ENCODE assay signal across 38 cellular contexts in the genomic region with DNA sequence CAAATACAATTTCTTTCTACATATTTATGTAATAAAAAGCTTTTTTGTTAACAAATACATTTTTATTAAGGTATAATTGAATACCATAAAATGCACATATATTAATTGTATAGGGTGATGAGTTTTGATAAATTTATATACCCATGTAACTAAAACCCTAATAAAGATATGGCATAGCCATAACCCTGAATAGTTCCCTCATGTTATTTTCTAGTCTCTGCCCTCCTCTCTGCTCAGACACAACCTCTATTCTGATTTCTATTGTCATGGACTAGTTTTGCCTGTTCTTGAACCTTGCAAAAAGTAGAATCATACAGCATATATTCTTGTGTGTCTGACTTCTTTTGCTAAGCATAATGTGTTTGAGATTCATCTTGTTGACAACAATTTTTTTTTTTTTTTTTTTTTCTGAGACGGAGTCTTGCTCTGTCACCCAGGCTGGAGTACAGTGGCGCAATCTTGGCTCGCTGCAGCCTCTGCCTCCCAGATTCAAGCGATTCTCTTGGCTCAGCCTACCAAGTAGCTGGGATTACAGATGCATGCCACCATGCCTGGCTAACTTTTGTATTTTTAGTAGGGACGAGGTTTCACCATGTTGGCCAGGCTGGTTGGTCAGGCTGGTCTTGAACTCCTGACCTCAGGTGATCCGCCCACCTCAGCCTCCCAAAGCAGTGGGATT. TPM values are rescaled to one million over a fixed set of nuclear protein-coding genes. Genes with fewer than 3 reads are reported as not detected.
"Had no signal": no experiment of that assay in that cellular context is flagged by ENCODE, and none has a peak within 500 bp of the region (broad histone marks: within the 10 kb centered on the region; RNA-seq: fewer than 3 reads in every experiment).

No MANE protein-coding gene starts in this region.

- H3K4me1 Mint-ChIP-seq: activated B cell treated with CpG ODN at 0.5 μM for 24 hours; activated CD4-positive, alpha-beta T cell treated with anti-CD3 and anti-CD28 coated beads for 36 hours; activated naive CD4-positive, alpha-beta T cell treated with anti-CD3 and anti-CD28 coated beads, Interleukin-2, amount 10 ng/mL, durations not matched to agents 7 days and 5 days; activated naive CD4-positive, alpha-beta T cell treated with anti-CD3 and anti-CD28 coated beads, Interleukin-2, amount 50 U/mL, for 24 hours; activated naive CD8-positive, alpha-beta T cell treated with anti-CD3 and anti-CD28 coated beads, Interleukin-2, amount 10 ng/mL, durations not matched to agents 7 days and 5 days; activated naive CD8-positive, alpha-beta T cell treated with anti-CD3 and anti-CD28 coated beads, Interleukin-2, amount 50 U/mL, for 24 hours; brain; central memory CD8-positive, alpha-beta T cell had no signal

- H3K27ac ChIP-seq: ascending aorta, cardiac muscle cell, VCaP had no signal

- H3K4me3 Mint-ChIP-seq: activated B cell treated with CpG ODN at 0.5 μM for 24 hours; activated CD4-positive, alpha-beta memory T cell treated with anti-CD3 and anti-CD28 coated beads for 36 hours; activated CD4-positive, alpha-beta T cell treated with anti-CD3 and anti-CD28 coated beads for 36 hours; activated CD8-positive, alpha-beta T cell treated with anti-CD3 and anti-CD28 coated beads for 36 hours; activated naive CD4-positive, alpha-beta T cell treated with anti-CD3 and anti-CD28 coated beads, Interleukin-2, amount 10 ng/mL, durations not matched to agents 7 days and 5 days; activated naive CD4-positive, alpha-beta T cell treated with anti-CD3 and anti-CD28 coated beads, Interleukin-2, amount 50 U/mL, for 24 hours; activated naive CD8-positive, alpha-beta T cell; activated naive CD8-positive, alpha-beta T cell treated with anti-CD3 and anti-CD28 coated beads, Interleukin-2, amount 10 ng/mL, durations not matched to agents 7 days and 5 days; activated naive CD8-positive, alpha-beta T cell treated with anti-CD3 and anti-CD28 coated beads, Interleukin-2, amount 50 U/mL, for 24 hours; brain; central memory CD8-positive, alpha-beta T cell; T-helper 1 cell treated with Interleukin-12 subunit alpha and Interleukin-12 subunit beta and Interleukin-4 antibody, amounts not matched to agents 30 μg/mL and 1 μg/mL, for 36 hours; T-helper 2 cell treated with Interferon-gamma antibody and Interleukin-4, amounts not matched to agents 5 μg/mL and 100 μg/mL, for 36 hours had no signal

- H3K9me3 ChIP-seq: ascending aorta had no signal

- H3K9me3 Mint-ChIP-seq: activated CD8-positive, alpha-beta T cell treated with anti-CD3 and anti-CD28 coated beads for 36 hours; activated naive CD4-positive, alpha-beta T cell treated with anti-CD3 and anti-CD28 coated beads, Interleukin-2, amount 10 ng/mL, durations not matched to agents 7 days and 5 days; activated naive CD4-positive, alpha-beta T cell treated with anti-CD3 and anti-CD28 coated beads, Interleukin-2, amount 50 U/mL, for 24 hours; activated naive CD8-positive, alpha-beta T cell treated with anti-CD3 and anti-CD28 coated beads, Interleukin-2, amount 50 U/mL, for 24 hours; central memory CD8-positive, alpha-beta T cell; T-helper 1 cell treated with Interleukin-12 subunit alpha and Interleukin-12 subunit beta and Interleukin-4 antibody, amounts not matched to agents 30 μg/mL and 1 μg/mL, for 36 hours had no signal

- H3K4me1 ChIP-seq: ascending aorta had no signal

- H3K4me3 ChIP-seq: ascending aorta, cardiac muscle cell had no signal

- H3K36me3 Mint-ChIP-seq: activated CD4-positive, alpha-beta memory T cell treated with anti-CD3 and anti-CD28 coated beads for 36 hours; activated naive CD4-positive, alpha-beta T cell treated with anti-CD3 and anti-CD28 coated beads, Interleukin-2, amount 10 ng/mL, durations not matched to agents 7 days and 5 days; activated naive CD4-positive, alpha-beta T cell treated with anti-CD3 and anti-CD28 coated beads, Interleukin-2, amount 50 U/mL, for 24 hours; activated naive CD8-positive, alpha-beta T cell; activated naive CD8-positive, alpha-beta T cell treated with anti-CD3 and anti-CD28 coated beads, Interleukin-2, amount 10 ng/mL, durations not matched to agents 7 days and 5 days; brain had no signal

- H3K27ac Mint-ChIP-seq: activated B cell treated with CpG ODN at 0.5 μM for 24 hours; activated CD4-positive, alpha-beta memory T cell treated with anti-CD3 and anti-CD28 coated beads for 36 hours; activated CD4-positive, alpha-beta T cell treated with anti-CD3 and anti-CD28 coated beads for 36 hours; activated CD8-positive, alpha-beta T cell treated with anti-CD3 and anti-CD28 coated beads for 36 hours; activated naive CD4-positive, alpha-beta T cell treated with anti-CD3 and anti-CD28 coated beads, Interleukin-2, amount 10 ng/mL, durations not matched to agents 7 days and 5 days; activated naive CD4-positive, alpha-beta T cell treated with anti-CD3 and anti-CD28 coated beads, Interleukin-2, amount 50 U/mL, for 24 hours; activated naive CD8-positive, alpha-beta T cell; activated naive CD8-positive, alpha-beta T cell treated with anti-CD3 and anti-CD28 coated beads, Interleukin-2, amount 10 ng/mL, durations not matched to agents 7 days and 5 days; activated naive CD8-positive, alpha-beta T cell treated with anti-CD3 and anti-CD28 coated beads, Interleukin-2, amount 50 U/mL, for 24 hours; activated T-helper 2 cell treated with anti-CD3 and anti-CD28 coated beads, Interferon-gamma antibody, Interleukin-2, Interleukin-4, amounts not matched to agents 10 μg/mL and 5 μg/mL and 100 μg/mL, durations not matched to agents 14 hours and 24 hours and 36 hours; brain; T-helper 1 cell treated with Interleukin-12 subunit alpha and Interleukin-12 subunit beta and Interleukin-4 antibody, amounts not matched to agents 30 μg/mL and 1 μg/mL, for 36 hours; T-helper 2 cell treated with Interferon-gamma antibody and Interleukin-4, amounts not matched to agents 5 μg/mL and 100 μg/mL, for 36 hours had no signal

- ATAC-seq: activated CD4-positive, alpha-beta T cell treated with anti-CD3 and anti-CD28 coated beads for 36 hours; activated CD8-positive, alpha-beta T cell treated with anti-CD3 and anti-CD28 coated beads for 36 hours; activated naive CD8-positive, alpha-beta T cell treated with anti-CD3 and anti-CD28 coated beads, Interleukin-2, amount 50 U/mL, for 24 hours had no signal

- H3K27me3 Mint-ChIP-seq: activated B cell treated with CpG ODN at 0.5 μM for 24 hours; activated CD4-positive, alpha-beta memory T cell treated with anti-CD3 and anti-CD28 coated beads for 36 hours; activated CD4-positive, alpha-beta T cell treated with anti-CD3 and anti-CD28 coated beads for 36 hours; activated naive CD4-positive, alpha-beta T cell treated with anti-CD3 and anti-CD28 coated beads, Interleukin-2, amount 50 U/mL, for 24 hours; activated naive CD8-positive, alpha-beta T cell; activated naive CD8-positive, alpha-beta T cell treated with anti-CD3 and anti-CD28 coated beads, Interleukin-2, amount 50 U/mL, for 24 hours; central memory CD8-positive, alpha-beta T cell had no signal

- H3K27me3 ChIP-seq: ascending aorta, cardiac muscle cell had no signal

- DNase-seq: activated B cell treated with CpG ODN at 0.5 μM for 24 hours; activated CD4-positive, alpha-beta memory T cell treated with anti-CD3 and anti-CD28 coated beads for 36 hours; activated CD4-positive, alpha-beta T cell treated with anti-CD3 and anti-CD28 coated beads for 36 hours; activated CD4-positive, alpha-beta T cell treated with anti-CD3 and anti-CD28 coated beads for 48 hours; activated CD4-positive, alpha-beta T cell treated with anti-CD3 and anti-CD28 coated beads, Interleukin-2, amount 50 U/mL, for 1 hour; activated CD4-positive, alpha-beta T cell treated with anti-CD3 and anti-CD28 coated beads, Interleukin-2, amount 50 U/mL, for 4 hours; activated CD4-positive, CD25-positive, alpha-beta regulatory T cell treated with anti-CD3 and anti-CD28 coated beads, Interleukin-2, amount 50 U/mL, for 72 hours; activated CD8-positive, alpha-beta memory T cell treated with anti-CD3 and anti-CD28 coated beads, Interleukin-2, amount 50 U/mL, for 4 hours; activated CD8-positive, alpha-beta T cell treated with anti-CD3 and anti-CD28 coated beads for 36 hours; activated effector memory CD4-positive, alpha-beta T cell treated with Interleukin-2 at 50 U/mL for 16 hours; activated gamma-delta T cell; activated naive CD4-positive, alpha-beta T cell treated with anti-CD3 and anti-CD28 coated beads, Interleukin-2, amount 10 ng/mL, durations not matched to agents 7 days and 5 days; activated naive CD4-positive, alpha-beta T cell treated with Interleukin-2 at 50 U/mL for 16 hours; activated naive CD8-positive, alpha-beta T cell treated with anti-CD3 and anti-CD28 coated beads, Interleukin-2, amount 10 ng/mL, durations not matched to agents 7 days and 5 days; activated naive CD8-positive, alpha-beta T cell treated with anti-CD3 and anti-CD28 coated beads, Interleukin-2, amount 50 U/mL, for 24 hours; activated T-cell treated with anti-CD3 and anti-CD28 coated beads for 4 hours; activated T-cell treated with anti-CD3 and anti-CD28 coated beads, Interleukin-2, amount 50 U/mL, for 1 hour; activated T-cell treated with anti-CD3 and anti-CD28 coated beads, Interleukin-2, amount 50 U/mL, for 48 hours; amygdala; anterior cingulate cortex; caudate nucleus; cerebellar nuclear complex; T-helper 1 cell; T-helper 2 cell; T-helper 9 cell had no signal

- H3K36me3 ChIP-seq: ascending aorta, cardiac muscle cell had no signal

RNA-seq across cellular contexts. Expression of a gene that starts 47.6 kb away (rescaled TPM):
- total RNA-seq: activated B cell treated with CpG ODN at 0.5 μM for 24 hours; activated CD4-positive, alpha-beta memory T cell treated with anti-CD3 and anti-CD28 coated beads for 36 hours; activated CD4-positive, alpha-beta T cell treated with anti-CD3 and anti-CD28 coated beads for 36 hours; activated CD8-positive, alpha-beta memory T cell treated with anti-CD3 and anti-CD28 coated beads for 36 hours; activated CD8-positive, alpha-beta T cell treated with anti-CD3 and anti-CD28 coated beads for 36 hours; activated naive CD8-positive, alpha-beta T cell treated with anti-CD3 and anti-CD28 coated beads, Interleukin-2, amount 10 ng/mL, durations not matched to agents 7 days and 5 days; activated T-helper 2 cell treated with anti-CD3 and anti-CD28 coated beads, Interferon-gamma antibody, Interleukin-2, Interleukin-4, amounts not matched to agents 10 μg/mL and 5 μg/mL and 100 μg/mL, durations not matched to agents 14 hours and 24 hours and 36 hours; ascending aorta; bronchial epithelial cell; cardiac muscle cell; chondrocyte had no signal
- polyA plus RNA-seq: cardiac muscle cell had no signal

RNA-seq across cellular contexts. Expression of a gene that starts 49.3 kb away (rescaled TPM):
- total RNA-seq: activated B cell treated with CpG ODN at 0.5 μM for 24 hours; activated CD4-positive, alpha-beta T cell treated with anti-CD3 and anti-CD28 coated beads for 36 hours; activated CD8-positive, alpha-beta memory T cell treated with anti-CD3 and anti-CD28 coated beads for 36 hours; activated CD8-positive, alpha-beta T cell treated with anti-CD3 and anti-CD28 coated beads for 36 hours; activated naive CD8-positive, alpha-beta T cell treated with anti-CD3 and anti-CD28 coated beads, Interleukin-2, amount 10 ng/mL, durations not matched to agents 7 days and 5 days had no signal
